Comparison of ENCODE assay signal across 22 cellular contexts in genomic region chr20:39333211-39333610, GRCh38.
"Had no signal": no experiment of that assay in that cellular context is flagged by ENCODE, and none has a peak within 500 bp of the region (broad histone marks: within the 10 kb centered on the region; RNA-seq: fewer than 3 reads in every experiment).

No MANE protein-coding gene starts in this region.

- DNase-seq: dermis blood vessel endothelial cell; dorsolateral prefrontal cortex; effector CD4-positive, alpha-beta T cell; effector memory CD4-positive, alpha-beta T cell; erythroblast; esophagus squamous epithelium; foreskin fibroblast; heart left ventricle; hypothalamus; left cardiac atrium; left lung; left ventricle myocardium superior; lower lobe of right lung; mesenchymal stem cell; mucosa of descending colon; naive B cell; naive thymus-derived CD8-positive, alpha-beta T cell had no signal

- H3K4me3 ChIP-seq: coronary artery, dorsolateral prefrontal cortex, esophagus squamous epithelium, gastroesophageal sphincter, heart left ventricle, hepatocyte, left lung, lower lobe of right lung, mucosa of descending colon had no signal

- ATAC-seq: esophagus mucosa; gastroesophageal sphincter; heart left ventricle; left lung; left ventricle myocardium superior; lower lobe of right lung; mucosa of descending colon; naive thymus-derived CD8-positive, alpha-beta T cell had no signal

- H3K36me3 ChIP-seq: esophagus squamous epithelium, gastroesophageal sphincter, heart left ventricle, left lung, lower lobe of right lung had no signal

- H3K9me3 ChIP-seq: esophagus squamous epithelium, gastroesophageal sphincter, heart left ventricle, left lung, lower lobe of right lung, mucosa of descending colon had no signal

- H3K27ac ChIP-seq: coronary artery, dorsolateral prefrontal cortex, epithelial cell of prostate, esophagus squamous epithelium, gastroesophageal sphincter, heart left ventricle, hepatocyte, left lung, lower lobe of right lung had no signal
